ENCODE assay signal across 27 cellular contexts in the genomic region with DNA sequence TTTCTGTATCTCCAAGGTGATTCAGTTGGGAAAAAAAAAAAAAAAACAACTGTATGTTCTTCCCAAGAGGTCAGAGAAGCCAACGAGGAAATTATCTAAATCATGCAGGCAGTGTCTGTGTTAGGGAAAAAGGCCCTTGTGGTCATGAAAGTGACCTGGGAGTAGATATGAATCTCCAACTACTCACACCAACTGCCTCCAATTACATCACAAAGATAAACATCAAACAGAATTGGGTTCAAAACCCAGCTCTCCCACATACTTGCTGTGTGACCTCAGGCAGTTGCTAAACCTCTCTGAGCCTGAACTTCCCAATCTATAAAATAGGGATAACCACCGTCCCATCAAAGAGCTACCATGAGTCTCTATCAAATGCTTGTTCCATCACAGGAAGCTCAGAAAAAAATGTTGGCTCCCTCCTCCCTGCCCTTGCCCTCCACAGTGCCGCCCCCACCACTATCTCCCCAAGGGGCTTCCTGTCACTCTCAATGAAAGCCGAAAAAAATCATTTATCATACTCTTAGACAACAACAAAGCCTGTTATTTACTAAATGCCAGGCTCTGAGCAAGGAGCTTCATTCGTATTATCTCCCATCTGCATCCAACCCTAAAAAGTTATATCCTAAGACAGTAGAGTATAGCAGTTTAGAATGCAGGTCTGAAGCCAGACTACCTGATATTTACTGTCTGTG.
"Had no signal": no experiment of that assay in that cellular context is flagged by ENCODE, and none has a peak within 500 bp of the region (broad histone marks: within the 10 kb centered on the region; RNA-seq: fewer than 3 reads in every experiment).

No MANE protein-coding gene starts in this region.

- H3K9me3 Mint-ChIP-seq: activated CD4-positive, alpha-beta memory T cell treated with anti-CD3 and anti-CD28 coated beads, Interleukin-2, amount 10 ng/mL, durations not matched to agents 7 days and 5 days; activated naive CD4-positive, alpha-beta T cell treated with anti-CD3 and anti-CD28 coated beads, Interleukin-2, amount 50 U/mL, for 24 hours; activated T-cell treated with anti-CD3 and anti-CD28 coated beads, Interleukin-2, amount 50 U/mL, for 72 hours; neural crest cell had no signal

- H3K4me2 ChIP-seq: smooth muscle cell had no signal

- H3K27ac ChIP-seq: brain microvascular endothelial cell, colonic mucosa, esophagus squamous epithelium, gastroesophageal sphincter, left ventricle myocardium inferior, thoracic aorta, upper lobe of right lung had no signal

- DNase-seq: activated CD4-positive, alpha-beta memory T cell treated with anti-CD3 and anti-CD28 coated beads, Interleukin-2, amount 10 ng/mL, durations not matched to agents 7 days and 5 days; activated CD4-positive, alpha-beta T cell treated with anti-CD3 and anti-CD28 coated beads for 48 hours; activated CD4-positive, CD25-positive, alpha-beta regulatory T cell; activated gamma-delta T cell treated with Interleukin-2 at 50 U/mL for 16 hours; activated T-cell treated with anti-CD3 and anti-CD28 coated beads, Interleukin-2, amount 50 U/mL, for 72 hours; brain microvascular endothelial cell; colonic mucosa; dorsolateral prefrontal cortex; esophagus squamous epithelium; head of caudate nucleus; hypothalamus; left ventricle myocardium inferior; naive thymus-derived CD4-positive, alpha-beta T cell; occipital lobe; posterior cingulate gyrus; stimulated activated CD4-positive, alpha-beta T cell treated with anti-CD3 and anti-CD28 coated beads, Interleukin-4, amount 100 ng/mL, for 1 hour; stimulated activated naive CD4-positive, alpha-beta T cell treated with Interleukin-2 at 50 U/mL for 16 hours; SW 1271; T-helper 2 cell; upper lobe of right lung had no signal

- H3K27me3 Mint-ChIP-seq: activated CD4-positive, alpha-beta memory T cell treated with anti-CD3 and anti-CD28 coated beads, Interleukin-2, amount 10 ng/mL, durations not matched to agents 7 days and 5 days; activated naive CD4-positive, alpha-beta T cell treated with anti-CD3 and anti-CD28 coated beads, Interleukin-2, amount 50 U/mL, for 24 hours; naive thymus-derived CD4-positive, alpha-beta T cell had no signal

- H3K27ac Mint-ChIP-seq: activated CD4-positive, alpha-beta memory T cell treated with anti-CD3 and anti-CD28 coated beads, Interleukin-2, amount 10 ng/mL, durations not matched to agents 7 days and 5 days; activated naive CD4-positive, alpha-beta T cell treated with anti-CD3 and anti-CD28 coated beads, Interleukin-2, amount 50 U/mL, for 24 hours had no signal

- ATAC-seq: activated T-cell treated with anti-CD3 and anti-CD28 coated beads, Interleukin-2, amount 50 U/mL, for 72 hours; gastroesophageal sphincter; naive thymus-derived CD4-positive, alpha-beta T cell; sciatic nerve; upper lobe of right lung had no signal

- H3K4me1 ChIP-seq: ascending aorta, colonic mucosa, gastroesophageal sphincter had no signal

- H3K4me3 ChIP-seq: ascending aorta, colonic mucosa, dorsolateral prefrontal cortex, esophagus squamous epithelium, gastroesophageal sphincter, left ventricle myocardium inferior, smooth muscle cell, thoracic aorta, upper lobe of right lung had no signal

- H3K9me3 ChIP-seq: ascending aorta, colonic mucosa, esophagus squamous epithelium, gastroesophageal sphincter, left ventricle myocardium inferior, thoracic aorta, upper lobe of right lung had no signal

- H3K4me1 Mint-ChIP-seq: activated naive CD4-positive, alpha-beta T cell treated with anti-CD3 and anti-CD28 coated beads, Interleukin-2, amount 50 U/mL, for 24 hours had no signal

- H3K4me3 Mint-ChIP-seq: activated CD4-positive, alpha-beta memory T cell treated with anti-CD3 and anti-CD28 coated beads, Interleukin-2, amount 10 ng/mL, durations not matched to agents 7 days and 5 days; activated naive CD4-positive, alpha-beta T cell treated with anti-CD3 and anti-CD28 coated beads, Interleukin-2, amount 50 U/mL, for 24 hours; activated T-cell treated with anti-CD3 and anti-CD28 coated beads, Interleukin-2, amount 50 U/mL, for 72 hours; naive thymus-derived CD4-positive, alpha-beta T cell; neural crest cell had no signal

- H3K27me3 ChIP-seq: ascending aorta, brain microvascular endothelial cell, colonic mucosa, dorsolateral prefrontal cortex, esophagus squamous epithelium, gastroesophageal sphincter, upper lobe of right lung had no signal
